Comparison of ENCODE assay signal across 20 cellular contexts in genomic region chr1:150660584-150660983, GRCh38. TPM values are rescaled to one million over a fixed set of nuclear protein-coding genes. Genes with fewer than 3 reads are reported as not detected.
DNase-seq lines count a peak whose midpoint lies in the region; ATAC-seq, FAIRE-seq and TF ChIP-seq lines count a peak whose summit lies in the region.
"Had no signal": no experiment of that assay in that cellular context is flagged by ENCODE, and none has a peak within 500 bp of the region (broad histone marks: within the 10 kb centered on the region; RNA-seq: fewer than 3 reads in every experiment).

No MANE protein-coding gene starts in this region.

- H3K4me1 Mint-ChIP-seq in Calu3 (ENCODE audit: low read depth, unreplicated experiment), result peaks cover 14% of the 10 kb centered on the region
- peaks cover 15% of the 10 kb centered on the region for H3K4me1 Mint-ChIP-seq in endodermal cell
- H3K4me1 Mint-ChIP-seq in memory B cell, result peaks cover 8% of the 10 kb centered on the region
- H3K4me1 Mint-ChIP-seq: H9 had no signal

- H3K4me1 ChIP-seq in RWPE2 (ENCODE audit: insufficient read depth, poor library complexity, severe bottlenecking), result peaks cover 19% of the 10 kb centered on the region
- no peaks in the 10 kb centered on the region for H3K4me1 ChIP-seq in endodermal cell (ENCODE audit: control insufficient read depth, insufficient read depth, low read length)
- H3K4me1 ChIP-seq: BE2C, Caco-2 had no signal

- CTCF ChIA-PET in Calu3 (lab: Charles Lee), result no interaction called here

- BruUV-seq in Calu3 (replicated peaks; lab: Mats Ljungman, UMichigan), result no TSS peak

- H3K4me3 Mint-ChIP-seq in Calu3 (ENCODE audit: low read depth, unreplicated experiment) (no peak overlapping the region), endodermal cell (no peak overlapping the region), memory B cell (no peak overlapping the region)
- H3K4me3 Mint-ChIP-seq: CD4-positive, alpha-beta T cell; H9; IgD-negative memory B cell had no signal

- no peaks in the 10 kb centered on the region for H3K9me3 ChIP-seq in RWPE2 (ENCODE audit: severe bottlenecking)
- H3K9me3 ChIP-seq in endodermal cell (ENCODE audit: control insufficient read depth, low read length), result peaks cover 33% of the 10 kb centered on the region
- H3K9me3 ChIP-seq: BE2C, Caco-2 had no signal

- WGBS in endodermal cell (ENCODE audit: insufficient coverage in 1 of 2, insufficient read length in 1 of 2), 2 experiments, result 82 to 93% methylated on average over 3 of the region's 4 CpGs

- TF ChIP-seq CTCF in Calu3 (IDR thresholded peaks at IDR 0.05; ENCODE audit: unreplicated experiment) (no peak), RWPE2 (IDR thresholded peaks at IDR 0.05; ENCODE audit: poor library complexity, severe bottlenecking) (no peak), endodermal cell (conservative IDR thresholded peaks at IDR 0.05) (no peak)

- H3K36me3 ChIP-seq in RWPE2 (ENCODE audit: low read depth) (peaks cover 49% of the 10 kb centered on the region), endodermal cell (ENCODE audit: control insufficient read depth, insufficient read depth, low read length) (peaks cover 68% of the 10 kb centered on the region)

- H3K27ac ChIP-seq in RWPE2 (ENCODE audit: poor library complexity, severe bottlenecking) (peak overlapping the region; percentile 33), endodermal cell (ENCODE audit: low read depth, low read length) (no peak overlapping the region)

- H3K4me3 ChIP-seq in RWPE2 (ENCODE audit: severe bottlenecking), result no peak overlapping the region
- peak overlapping the region; percentile 36 for H3K4me3 ChIP-seq in endodermal cell (ENCODE audit: low read length)

- ATAC-seq in RWPE2 (ENCODE audit: low read depth), result no peak
- ATAC-seq in memory B cell (ENCODE audit: low read depth), result peak; percentile 70
- ATAC-seq in left cardiac atrium, result no peak
- ATAC-seq: HepG2 had no signal

- intact Hi-C loops in Calu3 (cut with micrococcal nuclease; ENCODE audit: unreplicated experiment) (no loop called here), left cardiac atrium (cut with DNase I) (no loop called here)

- H3K9me3 Mint-ChIP-seq in Calu3 (ENCODE audit: low read depth, unreplicated experiment), result no peaks in the 10 kb centered on the region
- peaks cover 23% of the 10 kb centered on the region for H3K9me3 Mint-ChIP-seq in endodermal cell
- peaks cover 1% of the 10 kb centered on the region for H3K9me3 Mint-ChIP-seq in memory B cell
- H3K9me3 Mint-ChIP-seq: CD4-positive, alpha-beta T cell; IgD-negative memory B cell had no signal

- H3K27me3 Mint-ChIP-seq in Calu3 (ENCODE audit: unreplicated experiment) (no peaks in the 10 kb centered on the region), endodermal cell (ENCODE audit: insufficient read depth) (no peaks in the 10 kb centered on the region), memory B cell (no peaks in the 10 kb centered on the region)
- H3K27me3 Mint-ChIP-seq: CD4-positive, alpha-beta T cell; IgD-negative memory B cell had no signal

- H3K9ac ChIP-seq in endodermal cell (ENCODE audit: extremely low read depth, low read length, poor library complexity, severe bottlenecking), result no peak overlapping the region

- H3K27ac Mint-ChIP-seq in Calu3 (ENCODE audit: unreplicated experiment) (peak overlapping the region; percentile 2), endodermal cell (no peak overlapping the region), memory B cell (no peak overlapping the region)
- H3K27ac Mint-ChIP-seq: CD4-positive, alpha-beta T cell; H9; IgD-negative memory B cell had no signal

- H3K36me3 Mint-ChIP-seq in Calu3 (ENCODE audit: insufficient read depth, unreplicated experiment) (peaks cover 51% of the 10 kb centered on the region), endodermal cell (ENCODE audit: low read depth) (peaks cover 78% of the 10 kb centered on the region), memory B cell (peaks cover 25% of the 10 kb centered on the region)

- H3K27me3 ChIP-seq in RWPE2 (ENCODE audit: insufficient read depth, poor library complexity, severe bottlenecking), result no peaks in the 10 kb centered on the region
- no peaks in the 10 kb centered on the region for H3K27me3 ChIP-seq in endodermal cell (ENCODE audit: control insufficient read depth, insufficient read depth, low read length, poor library complexity, severe bottlenecking)
- H3K27me3 ChIP-seq: BE2C had no signal

- DNase-seq in Calu3 (no peak), RWPE2 (ENCODE audit: low spot score) (no peak), endodermal cell (no peak), memory B cell (ENCODE audit: low spot score in 2 of 2) (no peak), urothelium cell line (ENCODE audit: low spot score) (no peak), cerebellar cortex (ENCODE audit: low spot score) (no peak), left cardiac atrium (no peak)
- DNase-seq: ACHN; BE2C; C1 segment of cervical spinal cord; Caco-2; CD4-positive, alpha-beta T cell; DMS153; DMS79; GDM1; H9 had no signal

- FAIRE-seq in urothelium cell line (lab: Jason Lieb, UNC), result no peak
- FAIRE-seq: A204.1, H1, HepG2 had no signal

RNA-seq across cellular contexts. Expression of gene ENSA, which starts 31.2 kb away (rescaled TPM):
- 253 and 276 TPM in 2 replicates for total RNA-seq in Calu3 (2022)
- 100 to 1,000 TPM; 266 to 364 TPM for total RNA-seq in endodermal cell
- polyA plus RNA-seq in endodermal cell (2013, experiment 1 of 2), result 140 TPM
- 146 TPM for polyA plus RNA-seq in endodermal cell (2013, experiment 2 of 2)
- total RNA-seq in left cardiac atrium, result 100 to 1,000 TPM; 115 to 125 TPM

RNA-seq across cellular contexts. Expression of gene GOLPH3L, which starts 36.4 kb away (rescaled TPM):
- total RNA-seq in Calu3 (2022), result 64.7 and 71.6 TPM in 2 replicates
- total RNA-seq in endodermal cell, result 10 to 100 TPM; 45.1 to 45.2 TPM
- polyA plus RNA-seq in endodermal cell (2013, experiment 1 of 2), result 26.9 TPM
- polyA plus RNA-seq in endodermal cell (2013, experiment 2 of 2), result 25.6 TPM
- total RNA-seq in left cardiac atrium, result 10 to 100 TPM; 14.3 to 16.0 TPM
